16 cellular contexts compared by ENCODE assay signal in the genomic region with DNA sequence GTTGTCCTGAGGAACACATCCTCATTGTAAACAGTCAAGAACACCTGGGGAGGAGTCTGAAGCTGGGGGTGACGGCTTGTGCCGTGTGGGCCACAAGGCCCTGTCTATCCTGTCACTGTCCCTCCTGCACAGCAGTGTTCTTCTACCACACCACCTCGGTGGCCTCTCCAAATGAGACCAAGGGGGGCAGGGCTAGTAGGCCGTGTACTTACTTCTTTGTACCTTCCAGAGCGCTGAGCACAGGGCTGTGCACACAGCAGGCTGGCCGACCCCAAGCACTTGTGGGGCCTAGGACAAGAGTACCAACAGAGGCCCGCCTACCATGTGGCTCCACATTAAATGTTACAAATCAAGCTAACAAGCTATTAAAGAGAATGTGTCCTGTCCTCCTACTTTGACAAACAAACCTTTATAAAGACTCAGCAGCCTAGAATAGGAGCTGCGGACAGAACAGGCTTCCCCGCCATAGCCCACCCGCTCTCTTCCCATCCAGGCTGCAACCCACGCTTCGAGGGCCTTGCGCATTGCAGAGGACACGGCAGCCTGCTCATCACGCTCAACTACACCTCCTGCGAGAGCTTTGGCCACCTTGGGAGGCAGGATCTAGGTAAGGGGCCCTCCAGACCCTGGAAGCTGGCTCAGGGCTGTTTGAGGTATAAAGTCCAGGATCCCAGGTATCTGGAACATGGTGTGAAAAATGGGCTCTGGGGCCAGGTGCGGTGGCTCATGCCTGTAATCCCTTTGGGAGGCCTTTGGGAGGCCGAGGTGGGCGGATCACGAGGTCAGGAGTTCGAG. TPM values are rescaled to one million over a fixed set of nuclear protein-coding genes. Genes with fewer than 3 reads are reported as not detected.
DNase-seq lines count a peak whose midpoint lies in the region; ATAC-seq, FAIRE-seq and TF ChIP-seq lines count a peak whose summit lies in the region.
"Had no signal": no experiment of that assay in that cellular context is flagged by ENCODE, and none has a peak within 500 bp of the region (broad histone marks: within the 10 kb centered on the region; RNA-seq: fewer than 3 reads in every experiment).

No MANE protein-coding gene starts in this region.

- H3K4me3 ChIP-seq in kidney (ENCODE audit: low read length in 2 of 2): no peak overlapping the region
- no peak overlapping the region for H3K4me3 ChIP-seq in naive thymus-derived CD4-positive, alpha-beta T cell (ENCODE audit: low read length)
- H3K4me3 ChIP-seq: BLaER1, GM23338 had no signal

- no peak for ATAC-seq in activated naive CD8-positive, alpha-beta T cell treated with anti-CD3 and anti-CD28 coated beads, Interleukin-2, amount 10 ng/mL, durations not matched to agents 7 days and 5 days (ENCODE audit: low read depth)
- no peak for ATAC-seq in activated naive CD8-positive, alpha-beta T cell treated with anti-CD3 and anti-CD28 coated beads, Interleukin-2, amount 50 U/mL, for 24 hours
- ATAC-seq in CD4-positive, alpha-beta T cell (ENCODE audit: poor library complexity): no peak
- no peak for ATAC-seq in naive thymus-derived CD4-positive, alpha-beta T cell
- ATAC-seq: GM23338 had no signal

- CTCF ChIA-PET in CD4-positive, alpha-beta T cell (lab: Charles Lee): interaction anchor here (1.1 to 1.7 kb wide), 2 partner anchors 29 to 57 kb away, joined by 3 to 4 read pairs; a partner anchor contains a TSS
- CTCF ChIA-PET in naive thymus-derived CD4-positive, alpha-beta T cell (lab: Charles Lee): no interaction called here

- H3K9me3 ChIP-seq in CD4-positive, alpha-beta T cell (ENCODE audit: control insufficient read depth, low read length): no peaks in the 10 kb centered on the region
- H3K9me3 ChIP-seq in kidney (ENCODE audit: control insufficient read depth in 1 of 2, low read length in 2 of 2): no peaks in the 10 kb centered on the region
- no peaks in the 10 kb centered on the region for H3K9me3 ChIP-seq in naive thymus-derived CD4-positive, alpha-beta T cell (ENCODE audit: control insufficient read depth in 2 of 3, low read length in 3 of 3)
- H3K9me3 ChIP-seq: BLaER1 had no signal

- H3K9me3 Mint-ChIP-seq in activated naive CD8-positive, alpha-beta T cell treated with anti-CD3 and anti-CD28 coated beads, Interleukin-2, amount 10 ng/mL, durations not matched to agents 7 days and 5 days: no peaks in the 10 kb centered on the region
- H3K9me3 Mint-ChIP-seq in activated naive CD8-positive, alpha-beta T cell treated with anti-CD3 and anti-CD28 coated beads, Interleukin-2, amount 50 U/mL, for 24 hours: no peaks in the 10 kb centered on the region
- H3K9me3 Mint-ChIP-seq in CD4-positive, alpha-beta T cell: no peaks in the 10 kb centered on the region
- peaks cover 0 to 3% (median 0%) of the 10 kb centered on the region in 11 donors for H3K9me3 Mint-ChIP-seq in naive thymus-derived CD4-positive, alpha-beta T cell
- H3K9me3 Mint-ChIP-seq: GM23338 had no signal

- no peaks in the 10 kb centered on the region for H3K36me3 Mint-ChIP-seq in activated naive CD8-positive, alpha-beta T cell treated with anti-CD3 and anti-CD28 coated beads, Interleukin-2, amount 10 ng/mL, durations not matched to agents 7 days and 5 days
- H3K36me3 Mint-ChIP-seq in activated naive CD8-positive, alpha-beta T cell treated with anti-CD3 and anti-CD28 coated beads, Interleukin-2, amount 50 U/mL, for 24 hours (ENCODE audit: low read depth): no peaks in the 10 kb centered on the region
- no peaks in the 10 kb centered on the region for H3K36me3 Mint-ChIP-seq in CD4-positive, alpha-beta T cell (ENCODE audit: low read depth)
- H3K36me3 Mint-ChIP-seq in naive thymus-derived CD4-positive, alpha-beta T cell: peaks cover 0 to 1% (median 0%) of the 10 kb centered on the region in 5 donors
- H3K36me3 Mint-ChIP-seq: CD4-positive, CD25-positive, alpha-beta regulatory T cell had no signal

- intact Hi-C loops in CD4-positive, alpha-beta T cell (cut with DNase I, micrococcal nuclease): no loop called here
- intact Hi-C loops in kidney (cut with DNase I): no loop called here
- intact Hi-C loops in posterior vena cava (cut with DNase I): no loop called here
- intact Hi-C loops in naive thymus-derived CD4-positive, alpha-beta T cell (cut with micrococcal nuclease): no loop called here

- no peaks in the 10 kb centered on the region for H3K27me3 Mint-ChIP-seq in activated naive CD8-positive, alpha-beta T cell treated with anti-CD3 and anti-CD28 coated beads, Interleukin-2, amount 10 ng/mL, durations not matched to agents 7 days and 5 days
- peaks cover 2% of the 10 kb centered on the region for H3K27me3 Mint-ChIP-seq in activated naive CD8-positive, alpha-beta T cell treated with anti-CD3 and anti-CD28 coated beads, Interleukin-2, amount 50 U/mL, for 24 hours
- no peaks in the 10 kb centered on the region for H3K27me3 Mint-ChIP-seq in CD4-positive, alpha-beta T cell
- peaks cover 0 to 2% (median 0%) of the 10 kb centered on the region in 5 donors for H3K27me3 Mint-ChIP-seq in naive thymus-derived CD4-positive, alpha-beta T cell
- H3K27me3 Mint-ChIP-seq: CD4-positive, CD25-positive, alpha-beta regulatory T cell had no signal

- no peak overlapping the region for H3K9ac ChIP-seq in kidney (ENCODE audit: low read length in 2 of 2)
- H3K9ac ChIP-seq: BLaER1 had no signal

- no peak overlapping the region for H3K4me3 Mint-ChIP-seq in activated naive CD8-positive, alpha-beta T cell treated with anti-CD3 and anti-CD28 coated beads, Interleukin-2, amount 10 ng/mL, durations not matched to agents 7 days and 5 days
- H3K4me3 Mint-ChIP-seq in activated naive CD8-positive, alpha-beta T cell treated with anti-CD3 and anti-CD28 coated beads, Interleukin-2, amount 50 U/mL, for 24 hours: no peak overlapping the region
- peak overlapping the region; percentile 34 for H3K4me3 Mint-ChIP-seq in CD4-positive, alpha-beta T cell
- no peak overlapping the region for H3K4me3 Mint-ChIP-seq in naive thymus-derived CD4-positive, alpha-beta T cell
- H3K4me3 Mint-ChIP-seq: GM23338 had no signal

- H3K4me1 Mint-ChIP-seq in activated naive CD8-positive, alpha-beta T cell treated with anti-CD3 and anti-CD28 coated beads, Interleukin-2, amount 10 ng/mL, durations not matched to agents 7 days and 5 days: peaks cover 4% of the 10 kb centered on the region
- H3K4me1 Mint-ChIP-seq in activated naive CD8-positive, alpha-beta T cell treated with anti-CD3 and anti-CD28 coated beads, Interleukin-2, amount 50 U/mL, for 24 hours: peaks cover 8% of the 10 kb centered on the region
- peaks cover 4% of the 10 kb centered on the region for H3K4me1 Mint-ChIP-seq in CD4-positive, alpha-beta T cell (ENCODE audit: low read depth)
- peaks cover 0 to 15% (median 7%) of the 10 kb centered on the region in 7 donors for H3K4me1 Mint-ChIP-seq in naive thymus-derived CD4-positive, alpha-beta T cell

- H3K36me3 ChIP-seq in kidney (ENCODE audit: control insufficient read depth in 1 of 2, insufficient read depth in 2 of 2, low read length in 2 of 2): no peaks in the 10 kb centered on the region
- no peaks in the 10 kb centered on the region for H3K36me3 ChIP-seq in naive thymus-derived CD4-positive, alpha-beta T cell (ENCODE audit: control insufficient read depth in 2 of 3, insufficient read depth in 3 of 3, low read length in 3 of 3)

- DNase-seq in activated naive CD8-positive, alpha-beta T cell treated with anti-CD3 and anti-CD28 coated beads, Interleukin-2, amount 10 ng/mL, durations not matched to agents 7 days and 5 days: peak; percentile 24
- DNase-seq in activated naive CD8-positive, alpha-beta T cell treated with anti-CD3 and anti-CD28 coated beads, Interleukin-2, amount 50 U/mL, for 24 hours: no peak
- no peak for DNase-seq in CD4-positive, alpha-beta T cell
- peak; percentile 46 for DNase-seq in kidney
- peak; percentile 70 for DNase-seq in posterior vena cava (ENCODE audit: low spot score)
- no peak for DNase-seq in naive thymus-derived CD4-positive, alpha-beta T cell
- no peak for DNase-seq in GM03348 (ENCODE audit: low spot score)
- no peak for DNase-seq in NCI-H2227 treated with DMSO at 0.1 percent for 48 hours (lab: John Stamatoyannopoulos, UW)
- DNase-seq: 8988T; AML-193; Calu3; CD4-positive, CD25-positive, alpha-beta regulatory T cell; DMS 273 treated with DMSO at 0.1 percent for 48 hours had no signal

- no peak overlapping the region for H3K27ac ChIP-seq in CD4-positive, alpha-beta T cell (ENCODE audit: low read depth, low read length)
- H3K27ac ChIP-seq in kidney (ENCODE audit: low read depth in 2 of 2, low read length in 2 of 2): no peak overlapping the region
- H3K27ac ChIP-seq in naive thymus-derived CD4-positive, alpha-beta T cell (ENCODE audit: low read depth, low read length): no peak overlapping the region
- H3K27ac ChIP-seq: BLaER1 had no signal

- POLR2A ChIA-PET in activated naive CD8-positive, alpha-beta T cell treated with anti-CD3 and anti-CD28 coated beads, Interleukin-2, amount 10 ng/mL, durations not matched to agents 7 days and 5 days (lab: Charles Lee): no interaction called here
- POLR2A ChIA-PET in CD4-positive, alpha-beta T cell (lab: Charles Lee): no interaction called here
- POLR2A ChIA-PET in naive thymus-derived CD4-positive, alpha-beta T cell (lab: Charles Lee): no interaction called here

- TF ChIP-seq CTCF in CD4-positive, alpha-beta T cell (IDR thresholded peaks at IDR 0.05): no peak
- no peak for TF ChIP-seq CTCF in kidney (IDR thresholded peaks at IDR 0.05; ENCODE audit: borderline replicate concordance, extremely low read depth, insufficient read depth)

- no peak overlapping the region for H3K27ac Mint-ChIP-seq in activated naive CD8-positive, alpha-beta T cell treated with anti-CD3 and anti-CD28 coated beads, Interleukin-2, amount 10 ng/mL, durations not matched to agents 7 days and 5 days
- no peak overlapping the region for H3K27ac Mint-ChIP-seq in activated naive CD8-positive, alpha-beta T cell treated with anti-CD3 and anti-CD28 coated beads, Interleukin-2, amount 50 U/mL, for 24 hours
- no peak overlapping the region for H3K27ac Mint-ChIP-seq in CD4-positive, alpha-beta T cell
- H3K27ac Mint-ChIP-seq in naive thymus-derived CD4-positive, alpha-beta T cell: no peak overlapping the region
- H3K27ac Mint-ChIP-seq: GM23338 had no signal

- no peaks in the 10 kb centered on the region for H3K27me3 ChIP-seq in CD4-positive, alpha-beta T cell (ENCODE audit: control insufficient read depth, insufficient read depth, low read length)
- H3K27me3 ChIP-seq in naive thymus-derived CD4-positive, alpha-beta T cell (ENCODE audit: control insufficient read depth in 2 of 2, insufficient read depth in 2 of 2, low read length in 2 of 2): no peaks in the 10 kb centered on the region
- H3K27me3 ChIP-seq: BLaER1 had no signal

- FAIRE-seq in kidney (lab: Jason Lieb, UNC): no peak
- FAIRE-seq: GM12891 had no signal

- H3K4me1 ChIP-seq in kidney (ENCODE audit: control insufficient read depth in 1 of 2, insufficient read depth in 1 of 2, low read depth in 1 of 2, low read length in 2 of 2): peaks cover 0 to 3% of the 10 kb centered on the region in 2 donors
- peaks cover 6% of the 10 kb centered on the region in 2 donors for H3K4me1 ChIP-seq in naive thymus-derived CD4-positive, alpha-beta T cell (ENCODE audit: control insufficient read depth in 2 of 2, insufficient read depth in 2 of 2, low read length in 2 of 2)

RNA-seq across cellular contexts. Expression of a gene that starts 30.5 kb away (rescaled TPM):
- total RNA-seq in activated naive CD8-positive, alpha-beta T cell treated with anti-CD3 and anti-CD28 coated beads, Interleukin-2, amount 10 ng/mL, durations not matched to agents 7 days and 5 days: 1 to 10 TPM; 5.4 to 5.6 TPM
- 1 to 10 TPM in 1 of 2 experiments, under 1 TPM in 1; 0.89 to 1.2 TPM for total RNA-seq in CD4-positive, alpha-beta T cell
- 8.7 TPM for total RNA-seq in kidney
- 6.1 TPM for polyA plus RNA-seq in kidney (ENCODE audit: insufficient read depth, low read depth, low replicate concordance)
- 10 to 100 TPM; 12.1 to 19.9 TPM for total RNA-seq in posterior vena cava
- 1 to 10 TPM in 3 of 5 experiments, under 1 TPM in 2; 0.51 to 7.6 (median 2.7) TPM for total RNA-seq in naive thymus-derived CD4-positive, alpha-beta T cell
- polyA plus RNA-seq in naive thymus-derived CD4-positive, alpha-beta T cell: under 1 TPM in 1 of 2 donors, not detected in 1; 0.09 TPM

RNA-seq across cellular contexts. Expression of a gene that starts 30.5 kb away (rescaled TPM):
- total RNA-seq in activated naive CD8-positive, alpha-beta T cell treated with anti-CD3 and anti-CD28 coated beads, Interleukin-2, amount 10 ng/mL, durations not matched to agents 7 days and 5 days: 1 to 10 TPM; 1.4 TPM
- under 1 TPM; 0.33 to 0.61 TPM for total RNA-seq in CD4-positive, alpha-beta T cell
- total RNA-seq in kidney (3.5 TPM), posterior vena cava (1 to 10 TPM; 3.4 to 6.4 TPM)
- polyA plus RNA-seq in kidney (ENCODE audit: insufficient read depth, low read depth, low replicate concordance): 1.4 TPM
- total RNA-seq in naive thymus-derived CD4-positive, alpha-beta T cell: 1 to 10 TPM in 2 of 5 experiments, under 1 TPM in 2, not detected in 1; 0.22 to 2.7 (median 1.6) TPM
- polyA plus RNA-seq in naive thymus-derived CD4-positive, alpha-beta T cell: under 1 TPM; 0.20 to 0.65 TPM
- total RNA-seq: GM23338 had no signal

RNA-seq across cellular contexts. Expression of a gene that starts 56.8 kb away (rescaled TPM):
- total RNA-seq in activated naive CD8-positive, alpha-beta T cell treated with anti-CD3 and anti-CD28 coated beads, Interleukin-2, amount 10 ng/mL, durations not matched to agents 7 days and 5 days: 10 to 100 TPM; 53.0 to 55.8 TPM
- 10 to 100 TPM; 41.4 to 44.6 TPM for total RNA-seq in CD4-positive, alpha-beta T cell
- total RNA-seq in kidney (59.9 TPM), posterior vena cava (10 to 100 TPM; 42.8 to 44.6 TPM)
- 46.1 TPM for polyA plus RNA-seq in kidney (ENCODE audit: insufficient read depth, low read depth, low replicate concordance)
- total RNA-seq in naive thymus-derived CD4-positive, alpha-beta T cell: 10 to 100 TPM; 42.9 to 77.3 (median 67.5) TPM
- 10 to 100 TPM; 74.3 to 96.9 TPM for polyA plus RNA-seq in naive thymus-derived CD4-positive, alpha-beta T cell

Comparison
In these comparisons a context has a peak if more than half of its experiments do, and no peak if none do; other contexts are left out.
1. DNase-seq: peak in activated naive CD8-positive, alpha-beta T cell treated with anti-CD3 and anti-CD28 coated beads, Interleukin-2, amount 10 ng/mL, durations not matched to agents 7 days and 5 days (single experiment), kidney (single experiment) and posterior vena cava (single experiment); none in activated naive CD8-positive, alpha-beta T cell treated with anti-CD3 and anti-CD28 coated beads, Interleukin-2, amount 50 U/mL, for 24 hours (single experiment), CD4-positive, alpha-beta T cell (0 of 10), naive thymus-derived CD4-positive, alpha-beta T cell (0 of 9), GM03348 (single experiment) and NCI-H2227 treated with DMSO at 0.1 percent for 48 hours (single experiment).